1 cellular context compared by ENCODE assay signal in the genomic region with DNA sequence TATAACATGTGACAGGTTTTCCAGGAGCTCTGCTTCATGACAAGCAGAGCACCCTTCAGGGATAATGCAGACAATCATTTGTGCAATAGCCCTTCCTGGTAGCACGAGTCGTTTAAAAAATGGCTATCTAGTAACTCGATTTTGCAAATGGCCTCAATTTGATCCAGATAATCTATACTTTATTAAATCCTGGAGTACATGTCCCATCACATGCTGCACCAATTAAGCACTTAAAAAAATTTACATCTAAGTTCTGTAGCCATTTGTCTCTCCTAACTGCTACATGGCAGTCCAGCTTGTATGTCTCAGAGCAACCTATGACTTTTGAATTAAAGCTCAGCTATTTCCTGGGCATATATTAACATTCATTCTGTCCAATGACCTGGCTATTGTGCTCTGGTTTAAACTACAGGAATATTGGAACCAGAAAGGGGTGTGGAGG.
TF ChIP-seq lines count a peak whose summit lies in the region.

No MANE protein-coding gene starts in this region.

TF ChIP-seq in SK-N-SH treated with all-trans-retinoic acid at 6 μM for 48 hours, 23 proteins besides CTCF, POLR2A, EP300 and RAD21 (continued from another document):
- peak; percentile 94 for TF ChIP-seq TSHZ2 (CRISPR knock-in tag; IDR thresholded peaks at IDR 0.05)
